ENCODE assay signal across 8 cellular contexts in genomic region chr1:21290546-21290944, GRCh38. TPM values are rescaled to one million over a fixed set of nuclear protein-coding genes. Genes with fewer than 3 reads are reported as not detected.
DNase-seq lines count a peak whose midpoint lies in the region; ATAC-seq and TF ChIP-seq lines count a peak whose summit lies in the region.

No MANE protein-coding gene starts in this region.

- no peak for TF ChIP-seq POLR2A in IMR-90 (IDR thresholded peaks at IDR 0.05; ENCODE audit: low read depth, low read length)
- no peak for TF ChIP-seq POLR2A in erythroblast (IDR thresholded peaks at IDR 0.05; ENCODE audit: low read length)

- peak overlapping the region; percentile 59; the same call in 1 of the 2 replicates for H2BK120ac ChIP-seq in IMR-90 (ENCODE audit: low read depth, low read length)

- H2AK5ac ChIP-seq in IMR-90 (ENCODE audit: low read depth, low read length): peak overlapping the region; percentile 66

- 0 out of 3 replicates have a peak overlapping the region, but pooled peaks have one; percentile 80 for H2BK15ac ChIP-seq in IMR-90 (ENCODE audit: low read depth, low read length)

- peak overlapping the region; percentile 33 for H3K9ac ChIP-seq in IMR-90 (ENCODE audit: low read depth, low read length)

- CTCF ChIA-PET in IMR-90 (lab: Yijun Ruan, JAX): interaction anchor here (0.6 kb wide), 1 partner anchor 78 kb away, joined by 7 read pairs; no protein-coding TSS in a partner anchor

- H3K79me1 ChIP-seq in IMR-90 (ENCODE audit: low read depth in 1 of 2, low read length in 2 of 2): peaks cover 38 to 72% of the 10 kb centered on the region in 2 experiments

- peaks cover 6% of the 10 kb centered on the region for H3K36me3 ChIP-seq in CD4-positive, CD25-positive, alpha-beta regulatory T cell (ENCODE audit: control insufficient read depth, insufficient read depth, low read length)
- H3K36me3 ChIP-seq in IMR-90 (ENCODE audit: control insufficient read depth, insufficient read depth, low read length): peaks cover 2% of the 10 kb centered on the region; the same call in 1 of the 2 replicates

- peak overlapping the region; percentile 90 for H3K4me2 ChIP-seq in IMR-90 (ENCODE audit: low read depth, low read length)

- H2BK20ac ChIP-seq in IMR-90 (ENCODE audit: low read depth, low read length): peak overlapping the region; percentile 16; the same call in 1 of the 2 replicates

- BruUV-seq in IMR-90 (replicated peaks; lab: Mats Ljungman, UMichigan): no TSS peak

- no CpG with 5 or more reads among the region's 9 CpGs for WGBS in IMR-90 (ENCODE audit: extremely low coverage in 2 of 2, insufficient read length in 1 of 2), 2 experiments

- dilution Hi-C loops in IMR-90 (cut with HindIII; ENCODE audit: low sequenced_read_pairs, unreplicated experiment): no loop called here

- TF ChIP-seq CTCF in IMR-90 (conservative IDR thresholded peaks at IDR 0.05; ENCODE audit: low read depth, low read length) (no peak), astrocyte of the spinal cord (IDR thresholded peaks at IDR 0.05; ENCODE audit: low read depth, low read length) (no peak)

- peak overlapping the region; percentile 85 for H3K4me3 ChIP-seq in CD4-positive, CD25-positive, alpha-beta regulatory T cell (ENCODE audit: low read depth, low read length)
- H3K4me3 ChIP-seq in IMR-90 (ENCODE audit: insufficient read depth, low read depth, low read length) (peak overlapping the region; percentile 89), astrocyte of the spinal cord (ENCODE audit: low read depth, low read length) (peak overlapping the region; percentile 67), mononuclear cell (ENCODE audit: low read length) (peak overlapping the region; percentile 51)

- H3K27ac Mint-ChIP-seq in CD4-positive, CD25-positive, alpha-beta regulatory T cell: peak overlapping the region; percentile 83 to 100 (median 98)

- H3K27me3 Mint-ChIP-seq in CD4-positive, CD25-positive, alpha-beta regulatory T cell: no peaks in the 10 kb centered on the region

- H3K27me3 ChIP-seq in CD4-positive, CD25-positive, alpha-beta regulatory T cell (ENCODE audit: control insufficient read depth, insufficient read depth, low read length): no peaks in the 10 kb centered on the region
- H3K27me3 ChIP-seq in IMR-90 (ENCODE audit: control insufficient read depth, insufficient read depth, low read length): no peaks in the 10 kb centered on the region
- H3K27me3 ChIP-seq in mononuclear cell (ENCODE audit: insufficient read depth, low read length): no peaks in the 10 kb centered on the region

- peaks cover 9% of the 10 kb centered on the region; the same call in 1 of the 2 replicates for H4K20me1 ChIP-seq in IMR-90 (ENCODE audit: insufficient read depth, low read length)

- H3K27ac ChIP-seq in CD4-positive, CD25-positive, alpha-beta regulatory T cell (ENCODE audit: insufficient read depth, low read length, poor library complexity, severe bottlenecking): peak overlapping the region; percentile 97
- peak overlapping the region; percentile 5 for H3K27ac ChIP-seq in IMR-90 (ENCODE audit: insufficient read depth, low read length)

- in situ Hi-C loops in IMR-90 (cut with MboI; ENCODE audit: low sequenced_read_pairs) (no loop called here), astrocyte of the spinal cord (cut with HindIII; ENCODE audit: low sequenced_read_pairs) (no loop called here)

- H3K18ac ChIP-seq in IMR-90 (ENCODE audit: low read depth, low read length): peak overlapping the region; percentile 12; the same call in 1 of the 2 replicates

- peaks cover 7% of the 10 kb centered on the region for H3K9me1 ChIP-seq in IMR-90 (ENCODE audit: insufficient read depth, low read length)

- peak overlapping the region; percentile 18 to 74; a peak in 3 of 4 replicates for H4K8ac ChIP-seq in IMR-90 (ENCODE audit: low read depth in 2 of 2, low read length in 2 of 2)

- intact Hi-C loops in IMR-90 (cut with micrococcal nuclease): no loop called here

- peak overlapping the region; percentile 68 for H4K91ac ChIP-seq in IMR-90 (ENCODE audit: insufficient read depth, low read depth, low read length)

- peaks cover 75% of the 10 kb centered on the region for H3K4me1 ChIP-seq in CD4-positive, CD25-positive, alpha-beta regulatory T cell (ENCODE audit: control insufficient read depth, insufficient read depth, low read length, poor library complexity, severe bottlenecking)
- peaks cover 29% of the 10 kb centered on the region for H3K4me1 ChIP-seq in IMR-90 (ENCODE audit: control insufficient read depth, insufficient read depth, low read length)
- peaks cover 76% of the 10 kb centered on the region for H3K4me1 ChIP-seq in mononuclear cell (ENCODE audit: insufficient read depth, low read length)

- H3K23ac ChIP-seq in IMR-90 (ENCODE audit: low read depth, low read length): peak overlapping the region; percentile 88

- DNase-seq in CD4-positive, CD25-positive, alpha-beta regulatory T cell: peak in 2 of 3 donors; percentile 39 to 60
- no peak for DNase-seq in IMR-90
- no peak for DNase-seq in astrocyte of the spinal cord (ENCODE audit: low read depth, low spot score)
- DNase-seq in erythroblast (lab: John Stamatoyannopoulos, UW): no peak

- peak overlapping the region; percentile 89 for H2AFZ ChIP-seq in IMR-90 (replicated peaks; ENCODE audit: low read length, poor library complexity)

- no peaks in the 10 kb centered on the region for H3K9me3 ChIP-seq in CD4-positive, CD25-positive, alpha-beta regulatory T cell (ENCODE audit: control insufficient read depth in 2 of 2, low read length in 2 of 2)
- H3K9me3 ChIP-seq in IMR-90 (ENCODE audit: control insufficient read depth, insufficient read depth, low read length) (no peaks in the 10 kb centered on the region), mononuclear cell (ENCODE audit: low read depth, low read length) (no peaks in the 10 kb centered on the region)

- ATAC-seq in CD4-positive, CD25-positive, alpha-beta regulatory T cell (ENCODE audit: low read depth in 2 of 2): no peak
- no peak for ATAC-seq in IMR-90 (ENCODE audit: low read depth)
- ATAC-seq in GM18519 (IDR thresholded peaks at IDR 0.05; ENCODE audit: low FRiP score, unreplicated experiment): no peak
- no peak for ATAC-seq in HG03196 (IDR thresholded peaks at IDR 0.05; ENCODE audit: unreplicated experiment)
- no peak for ATAC-seq in GM21447 (IDR thresholded peaks at IDR 0.05; ENCODE audit: unreplicated experiment)

- peak overlapping the region; percentile 49 for H4K5ac ChIP-seq in IMR-90 (ENCODE audit: low read depth, low read length)

- H3K9me3 Mint-ChIP-seq in CD4-positive, CD25-positive, alpha-beta regulatory T cell: no peaks in the 10 kb centered on the region

- H3K4ac ChIP-seq in IMR-90 (ENCODE audit: low read depth, low read length): peak overlapping the region; percentile 68

- peak overlapping the region; percentile 41; the same call in 1 of the 2 replicates for H3K56ac ChIP-seq in IMR-90 (ENCODE audit: extremely low read depth, insufficient read depth, low read length)

- TF ChIP-seq RAD21 in IMR-90 (IDR thresholded peaks at IDR 0.05; ENCODE audit: low read length): no peak

- POLR2A ChIA-PET in IMR-90 (lab: Charles Lee; ENCODE audit: unreplicated experiment): no interaction called here

- H3K14ac ChIP-seq in IMR-90 (replicated peaks; ENCODE audit: low read depth, low read length): peak overlapping the region; percentile 80; the same call in 1 of the 2 replicates

- peak overlapping the region; percentile 26 for H2BK5ac ChIP-seq in IMR-90 (ENCODE audit: low read depth, low read length, poor library complexity, severe bottlenecking)

- H3K36me3 Mint-ChIP-seq in CD4-positive, CD25-positive, alpha-beta regulatory T cell: no peaks in the 10 kb centered on the region

- peaks cover 11 to 72% (median 51%) of the 10 kb centered on the region in 4 donors for H3K4me1 Mint-ChIP-seq in CD4-positive, CD25-positive, alpha-beta regulatory T cell

- H3K4me3 Mint-ChIP-seq in CD4-positive, CD25-positive, alpha-beta regulatory T cell: peak overlapping the region; percentile 92 to 97 (median 96)

- H2AK9ac ChIP-seq in IMR-90 (replicated peaks; ENCODE audit: low read depth, low read length, poor library complexity): peak overlapping the region; percentile 87

TF ChIP-seq in IMR-90, 13 proteins besides CTCF, POLR2A, EP300 and RAD21 (continues in another document):
- no peak for TF ChIP-seq RFX5 (IDR thresholded peaks at IDR 0.05; ENCODE audit: low read depth, low read length)
- TF ChIP-seq RCOR1 (IDR thresholded peaks at IDR 0.05; ENCODE audit: insufficient replicate concordance, low read length): no peak
- TF ChIP-seq CHD1 (IDR thresholded peaks at IDR 0.05; ENCODE audit: low read depth, low read length): no peak
- TF ChIP-seq FOS (IDR thresholded peaks at IDR 0.05; ENCODE audit: low read depth, low read length): no peak
- TF ChIP-seq NFE2L2 (IDR thresholded peaks at IDR 0.05; ENCODE audit: low read depth, low read length): no peak
- TF ChIP-seq USF2 (IDR thresholded peaks at IDR 0.05; ENCODE audit: low read depth, low read length): no peak
- TF ChIP-seq CEBPB (IDR thresholded peaks at IDR 0.05; ENCODE audit: low read depth, low read length): no peak
- TF ChIP-seq BHLHE40 (IDR thresholded peaks at IDR 0.05; ENCODE audit: low read depth, low read length): no peak
- TF ChIP-seq SMC3 (IDR thresholded peaks at IDR 0.05; ENCODE audit: low read depth, low read length): no peak
- no peak for TF ChIP-seq MXI1 (IDR thresholded peaks at IDR 0.05; ENCODE audit: borderline replicate concordance, low read depth, low read length)
- no peak for TF ChIP-seq MAZ (IDR thresholded peaks at IDR 0.05; ENCODE audit: borderline replicate concordance, low read depth, low read length)

RNA-seq across cellular contexts. Expression of gene ECE1, which starts 0.3 kb away (rescaled TPM):
- 140 TPM for total RNA-seq in CD4-positive, CD25-positive, alpha-beta regulatory T cell
- polyA plus RNA-seq in CD4-positive, CD25-positive, alpha-beta regulatory T cell: 10 to 100 TPM; 25.7 to 32.3 (median 27.7) TPM
- total RNA-seq in IMR-90 (2012; rRNA removed) (60.0 and 61.8 TPM in 2 replicates), mononuclear cell (72.4 TPM)
- polyA plus RNA-seq in IMR-90 (2012; rRNA removed): 124 and 133 TPM in 2 replicates
- polyA plus RNA-seq in IMR-90 (2012; cell fraction: cytosol; rRNA removed): 90.4 and 122 TPM in 2 replicates
- polyA plus RNA-seq in IMR-90 (2012; cell fraction: nucleus; rRNA removed; ENCODE audit: low replicate concordance): 71.7 and 82.4 TPM in 2 replicates

Comparison
In these comparisons a context has a peak if more than half of its experiments do, and no peak if none do; other contexts are left out.
1. DNase-seq: peak in CD4-positive, CD25-positive, alpha-beta regulatory T cell (2 of 3); none in IMR-90 (single experiment), astrocyte of the spinal cord (single experiment) and erythroblast (0 of 2).
2. Peak in every context shown above with its lines, with median percentiles within 50 percentile points of each other: H3K4me3 ChIP-seq.